1 cellular context compared by ENCODE assay signal in the genomic region with DNA sequence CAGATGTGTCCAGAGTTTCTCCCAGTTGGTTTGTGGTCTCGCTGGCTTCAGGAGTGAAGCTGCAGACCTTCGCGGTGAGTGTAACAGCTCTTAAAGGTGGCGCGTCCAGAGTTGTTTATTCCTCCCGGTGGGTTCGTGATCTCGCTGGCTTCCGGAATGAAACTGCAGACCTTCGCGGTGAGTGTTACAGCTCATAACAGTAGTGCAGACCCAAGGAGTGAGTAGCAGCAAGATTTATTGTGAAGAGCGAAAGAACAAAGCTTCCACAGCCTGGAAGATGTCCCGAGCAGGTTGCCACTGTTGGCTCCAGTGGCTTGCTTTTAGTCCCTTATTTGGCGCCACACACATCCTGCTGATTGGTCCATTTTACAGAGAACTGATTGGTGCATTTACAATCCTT.
TF ChIP-seq lines count a peak whose summit lies in the region.

No MANE protein-coding gene starts in this region.

TF ChIP-seq in K562, 482 proteins besides CTCF, POLR2A, EP300 and RAD21:
- TF ChIP-seq NFYB (IDR thresholded peaks at IDR 0.05; ENCODE audit: extremely low read depth, insufficient read length) (peak; percentile 75), NCOA6 (IDR thresholded peaks at IDR 0.05) (no peak), NFIX (CRISPR knock-in tag; IDR thresholded peaks at IDR 0.05; ENCODE audit: low read depth) (no peak), ARHGAP35 (IDR thresholded peaks at IDR 0.05; ENCODE audit: partially characterized antibody) (no peak), SRF (CRISPR knock-in tag; IDR thresholded peaks at IDR 0.05) (0 out of 4 replicates have a peak, but pooled peaks of 1 of the 2 experiments have one; percentile 28)
